13 cellular contexts compared by ENCODE assay signal in the genomic region with DNA sequence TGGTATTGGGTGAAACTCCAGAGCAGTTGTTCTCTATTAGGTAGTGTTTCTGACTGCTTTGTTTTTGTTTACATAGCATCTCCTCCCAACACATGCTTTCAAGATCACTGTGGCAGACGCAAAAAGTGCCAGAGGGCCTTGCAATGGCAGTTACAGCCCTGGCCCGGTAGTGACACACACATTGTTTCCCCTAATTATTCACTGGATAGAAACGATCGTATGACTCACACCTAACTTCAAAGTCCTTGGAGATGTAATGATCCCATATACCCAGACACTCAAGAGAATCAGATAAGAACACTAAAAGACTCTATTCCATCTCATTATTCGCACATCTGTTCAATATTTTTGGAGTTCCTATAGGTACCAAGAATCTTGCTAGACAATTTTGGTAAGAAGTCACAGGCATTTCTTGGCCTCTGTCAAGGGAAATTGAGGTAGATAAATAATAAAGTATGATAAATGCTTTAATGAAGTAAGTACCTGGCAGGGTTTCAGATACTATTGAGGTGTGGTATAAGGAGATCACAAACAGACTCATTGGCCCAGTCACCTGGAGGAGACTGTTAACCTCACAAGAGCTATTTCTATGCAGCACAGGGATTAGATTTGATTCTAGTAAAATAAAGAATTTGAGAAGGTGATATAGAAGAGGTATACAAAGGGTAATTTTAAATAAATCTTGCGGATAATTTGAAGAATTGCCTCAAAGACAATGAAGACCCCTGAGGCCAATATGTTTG.
A peak's percentile ranks its signal among the peaks of the same experiment; 100 is the strongest.
DNase-seq lines count a peak whose midpoint lies in the region; ATAC-seq and TF ChIP-seq lines count a peak whose summit lies in the region.
"Had no signal": no experiment of that assay in that cellular context is flagged by ENCODE, and none has a peak within 500 bp of the region (broad histone marks: within the 10 kb centered on the region; RNA-seq: fewer than 3 reads in every experiment).

No MANE protein-coding gene starts in this region.

- H3K27ac ChIP-seq in PC-9 (no peak overlapping the region), fibroblast of lung (ENCODE audit: insufficient read depth, low read length) (no peak overlapping the region), esophagus squamous epithelium (no peak overlapping the region)
- H3K27ac ChIP-seq: BLaER1 treated with 17β-estradiol and CSF1 and Interleukin-3, amounts not matched to agents 10 nM and 100 nM had no signal

- POLR2A ChIA-PET in PC-9 (lab: Charles Lee; ENCODE audit: unreplicated experiment): interaction anchor here (0.7 kb wide), 1 partner anchor 29 kb away, joined by 3 read pairs; no protein-coding TSS in a partner anchor

- no peak for TF ChIP-seq POLR2A in esophagus squamous epithelium (IDR thresholded peaks at IDR 0.05)

- TF ChIP-seq CTCF in PC-9 (conservative IDR thresholded peaks at IDR 0.05) (no peak), fibroblast of lung (conservative IDR thresholded peaks at IDR 0.05 in 1 of 2, IDR thresholded peaks at IDR 0.05 in 1 of 2; ENCODE audit: low read depth in 1 of 2, low read length in 2 of 2) (no peak), esophagus squamous epithelium (IDR thresholded peaks at IDR 0.05) (no peak)

- H3K27me3 ChIP-seq in PC-9 (ENCODE audit: insufficient read depth, low read depth): no peaks in the 10 kb centered on the region
- no peaks in the 10 kb centered on the region for H3K27me3 ChIP-seq in fibroblast of lung (ENCODE audit: control insufficient read depth, insufficient read depth, low read length)
- H3K27me3 ChIP-seq in esophagus squamous epithelium: no peaks in the 10 kb centered on the region
- H3K27me3 ChIP-seq: BLaER1 treated with 17β-estradiol and CSF1 and Interleukin-3, amounts not matched to agents 10 nM and 100 nM had no signal

- 37 to 58% methylated on average over 6 of the region's 6 CpGs for WGBS in esophagus squamous epithelium, 2 donors

- no peak overlapping the region for H3K4me2 ChIP-seq in PC-9
- no peak overlapping the region for H3K4me2 ChIP-seq in fibroblast of lung (ENCODE audit: extremely low read depth, insufficient read depth, low read length)
- H3K4me2 ChIP-seq: BLaER1 treated with 17β-estradiol and CSF1 and Interleukin-3, amounts not matched to agents 10 nM and 100 nM had no signal

- H3K9ac ChIP-seq in fibroblast of lung (ENCODE audit: insufficient read depth, low read length): no peak overlapping the region
- H3K9ac ChIP-seq: BLaER1 treated with 17β-estradiol and CSF1 and Interleukin-3, amounts not matched to agents 10 nM and 100 nM had no signal

- H3K9me3 ChIP-seq in PC-9 (ENCODE audit: insufficient read depth, low read depth): no peaks in the 10 kb centered on the region
- H3K9me3 ChIP-seq in fibroblast of lung (ENCODE audit: control insufficient read depth, insufficient read depth, low read depth, low read length): no peaks in the 10 kb centered on the region
- H3K9me3 ChIP-seq in esophagus squamous epithelium: no peaks in the 10 kb centered on the region

- no peaks in the 10 kb centered on the region for H3K9me2 ChIP-seq in PC-9 (ENCODE audit: insufficient read depth)

- ATAC-seq in HG02642 (IDR thresholded peaks at IDR 0.05; ENCODE audit: poor library complexity, unreplicated experiment): no peak
- no peak for ATAC-seq in HG03521 (IDR thresholded peaks at IDR 0.05; ENCODE audit: unreplicated experiment)

- 0 out of 2 replicates have a peak overlapping the region, but pooled peaks have one; percentile 55 for H2AFZ ChIP-seq in PC-9
- no peak overlapping the region for H2AFZ ChIP-seq in fibroblast of lung (ENCODE audit: low read length)

- DNase-seq in NCI-H748 (lab: John Stamatoyannopoulos, UW; ENCODE audit: unreplicated experiment): peak; percentile 27
- no peak for DNase-seq in NCI-H748 treated with DMSO at 0.1 percent for 48 hours (lab: John Stamatoyannopoulos, UW)
- DNase-seq in PC-9: peak in 1 of 2 experiments; percentile 1
- DNase-seq in fibroblast of lung (ENCODE audit: low read depth in 2 of 2): peak; percentile 7 to 77
- no peak for DNase-seq in mesenteric fat pad (ENCODE audit: low spot score)
- DNase-seq in esophagus squamous epithelium (lab: John Stamatoyannopoulos, UW): no peak
- DNase-seq: activated T-cell treated with anti-CD3 and anti-CD28 coated beads, Interleukin-2, amount 50 U/mL, for 1 hour; NCI-H1417 treated with DMSO at 0.1 percent for 48 hours; occipital lobe; stimulated activated CD4-positive, alpha-beta T cell treated with anti-CD3 and anti-CD28 coated beads, Interleukin-4, amount 100 ng/mL, for 24 hours had no signal

- H3K36me3 ChIP-seq in PC-9 (ENCODE audit: low read depth): no peaks in the 10 kb centered on the region
- no peaks in the 10 kb centered on the region for H3K36me3 ChIP-seq in fibroblast of lung (ENCODE audit: control insufficient read depth, insufficient read depth, low read length)
- no peaks in the 10 kb centered on the region for H3K36me3 ChIP-seq in esophagus squamous epithelium
- H3K36me3 ChIP-seq: BLaER1 treated with 17β-estradiol and CSF1 and Interleukin-3, amounts not matched to agents 10 nM and 100 nM had no signal

- H3K4me3 ChIP-seq in PC-9: no peak overlapping the region
- H3K4me3 ChIP-seq in fibroblast of lung (replicated peaks in 1 of 4; ENCODE audit: control extremely low read depth in 1 of 4, insufficient read depth in 1 of 4, low read depth in 3 of 4, low read length in 4 of 4): no peak overlapping the region
- H3K4me3 ChIP-seq in esophagus squamous epithelium: no peak overlapping the region
- H3K4me3 ChIP-seq: BLaER1 treated with 17β-estradiol and CSF1 and Interleukin-3, amounts not matched to agents 10 nM and 100 nM had no signal

- H4K20me1 ChIP-seq in PC-9 (ENCODE audit: insufficient read depth) (no peaks in the 10 kb centered on the region), fibroblast of lung (ENCODE audit: control insufficient read depth, extremely low read depth, insufficient read depth, low read length) (no peaks in the 10 kb centered on the region)
- H4K20me1 ChIP-seq: BLaER1 treated with 17β-estradiol and CSF1 and Interleukin-3, amounts not matched to agents 10 nM and 100 nM had no signal

- H3K79me2 ChIP-seq in PC-9 (ENCODE audit: low read depth) (no peaks in the 10 kb centered on the region), fibroblast of lung (ENCODE audit: control insufficient read depth, insufficient read depth, low read length) (no peaks in the 10 kb centered on the region)

- H3F3A ChIP-seq in PC-9 (ENCODE audit: insufficient read depth, low read depth): no peaks in the 10 kb centered on the region

- CTCF ChIA-PET in PC-9 (lab: Charles Lee): no interaction called here

- no TSS peak for BruUV-seq in PC-9 (replicated peaks; lab: Mats Ljungman, UMichigan)

- H3K4me1 ChIP-seq in PC-9 (replicated peaks; ENCODE audit: insufficient read depth): no peaks in the 10 kb centered on the region
- H3K4me1 ChIP-seq in fibroblast of lung (ENCODE audit: control insufficient read depth, extremely low read depth, insufficient read depth, low read length): no peaks in the 10 kb centered on the region
- no peaks in the 10 kb centered on the region for H3K4me1 ChIP-seq in esophagus squamous epithelium
- H3K4me1 ChIP-seq: BLaER1 treated with 17β-estradiol and CSF1 and Interleukin-3, amounts not matched to agents 10 nM and 100 nM had no signal

- intact Hi-C loops in PC-9 (cut with micrococcal nuclease; ENCODE audit: unreplicated experiment): no loop called here
- intact Hi-C loops in esophagus squamous epithelium (cut with DNase I): no loop called here

Comparison
In these comparisons a context has a peak if more than half of its experiments do, and no peak if none do; other contexts are left out.
1. DNase-seq: peak in NCI-H748 (single experiment) and fibroblast of lung (2 of 2); none in NCI-H748 treated with DMSO at 0.1 percent for 48 hours (single experiment), mesenteric fat pad (single experiment) and esophagus squamous epithelium (single experiment).